13 cellular contexts compared by ENCODE assay signal in genomic region chr17:17820046-17820445, GRCh38. TPM values are rescaled to one million over a fixed set of nuclear protein-coding genes. Genes with fewer than 3 reads are reported as not detected.
DNase-seq lines count a peak whose midpoint lies in the region; ATAC-seq and TF ChIP-seq lines count a peak whose summit lies in the region.
"Had no signal": no experiment of that assay in that cellular context is flagged by ENCODE, and none has a peak within 500 bp of the region (broad histone marks: within the 10 kb centered on the region; RNA-seq: fewer than 3 reads in every experiment).

No MANE protein-coding gene starts in this region.

- in situ Hi-C loops in mammary epithelial cell (cut with MboI; ENCODE audit: low sequenced_read_pairs in 2 of 2) = loop anchor here in 1 of 2 donors (25.0 kb wide), 1 partner anchor 133 kb away; the partner anchor contains the start of gene RAI1

- H3K4me2 ChIP-seq in PC-9 (peak overlapping the region; percentile 92), mammary epithelial cell (ENCODE audit: insufficient read depth, low read depth, low read length) (peak overlapping the region; percentile 9)

- intact Hi-C loops in PC-9 (cut with micrococcal nuclease; ENCODE audit: unreplicated experiment) (loop anchor here (5.0 kb wide), 1 partner anchor 217 kb away; the partner anchor contains the start of genes ATPAF2 and GID4), mammary epithelial cell (cut with micrococcal nuclease) (no loop called here)

- no peaks in the 10 kb centered on the region for H3K27me3 Mint-ChIP-seq in T-helper 1 cell treated with Interleukin-12 subunit alpha and Interleukin-12 subunit beta and Interleukin-4 antibody, amounts not matched to agents 30 μg/mL and 1 μg/mL, for 36 hours (ENCODE audit: low read depth)

- TF ChIP-seq CTCF in PC-9 (conservative IDR thresholded peaks at IDR 0.05) (no peak), mammary epithelial cell (conservative IDR thresholded peaks at IDR 0.05 in 1 of 2, IDR thresholded peaks at IDR 0.05 in 1 of 2; ENCODE audit: extremely low read depth in 1 of 2, insufficient read depth in 1 of 2, low read depth in 1 of 2, low read length in 2 of 2) (no peak)

- H3K4me3 ChIP-seq in PC-9 (peak overlapping the region; percentile 36; the same call in 1 of the 2 replicates), mammary epithelial cell (replicated peaks in 1 of 3; ENCODE audit: insufficient read depth in 1 of 3, low read depth in 2 of 3, low read length in 3 of 3) (no peak overlapping the region), skeletal muscle tissue (ENCODE audit: low read length in 3 of 3) (peak overlapping the region in 2 of 3 donors; percentile 68 to 81)
- H3K4me3 ChIP-seq: lower lobe of right lung had no signal

- POLR2A ChIA-PET in PC-9 (lab: Charles Lee; ENCODE audit: unreplicated experiment) = interaction anchor here (0.6 to 1.2 kb wide), 2 partner anchors 16 to 153 kb away, joined by 5 to 9 read pairs; partner anchors contain the start of gene DRC3

- H2AFZ ChIP-seq in PC-9 (no peak overlapping the region), mammary epithelial cell (ENCODE audit: low read depth, low read length) (no peak overlapping the region)
- H2AFZ ChIP-seq: parathyroid adenoma had no signal

- H3K9ac ChIP-seq in mammary epithelial cell (ENCODE audit: insufficient read depth, low read length) (no peak overlapping the region), skeletal muscle tissue (ENCODE audit: low read depth in 1 of 3, low read length in 3 of 3) (peak overlapping the region in 2 of 3 donors; percentile 87 to 92)
- H3K9ac ChIP-seq: parathyroid adenoma had no signal

- H3K27ac Mint-ChIP-seq in T-helper 1 cell treated with Interleukin-12 subunit alpha and Interleukin-12 subunit beta and Interleukin-4 antibody, amounts not matched to agents 30 μg/mL and 1 μg/mL, for 36 hours = peak overlapping the region; percentile 89

- no peak for DNase-seq in T-helper 1 cell
- no peak for DNase-seq in PC-9
- no peak for DNase-seq in mammary epithelial cell
- DNase-seq in NCI-H1694 treated with DMSO at 0.1 percent for 48 hours (lab: John Stamatoyannopoulos, UW) = no peak
- DNase-seq: activated gamma-delta T cell, DND-41, NCI-H2171 had no signal

- ATAC-seq in GM19023 (IDR thresholded peaks at IDR 0.05; ENCODE audit: unreplicated experiment) = no peak
- no peak for ATAC-seq in HG03354 (IDR thresholded peaks at IDR 0.05; ENCODE audit: poor library complexity, severe bottlenecking, unreplicated experiment)

- WGBS in mammary epithelial cell (ENCODE audit: low coverage, missing lambda C conversion rate) = 88% methylated on average over 1 of the region's 10 CpGs

- H3K4me3 Mint-ChIP-seq in T-helper 1 cell treated with Interleukin-12 subunit alpha and Interleukin-12 subunit beta and Interleukin-4 antibody, amounts not matched to agents 30 μg/mL and 1 μg/mL, for 36 hours = peak overlapping the region; percentile 83

- H3K9me3 ChIP-seq in PC-9 (ENCODE audit: insufficient read depth, low read depth) (no peaks in the 10 kb centered on the region), mammary epithelial cell (replicated peaks; ENCODE audit: insufficient read depth, low read length) (no peaks in the 10 kb centered on the region), skeletal muscle tissue (ENCODE audit: control insufficient read depth in 3 of 3, low read length in 3 of 3) (no peaks in the 10 kb centered on the region)
- H3K9me3 ChIP-seq: lower lobe of right lung had no signal

- H3F3A ChIP-seq in PC-9 (ENCODE audit: insufficient read depth, low read depth) = peaks cover 74% of the 10 kb centered on the region

- TSS peak; percentile 1 for BruUV-seq in PC-9 (replicated peaks; lab: Mats Ljungman, UMichigan)
- no TSS peak for BruUV-seq in mammary epithelial cell (replicated peaks; lab: Mats Ljungman, UMichigan)

- H3K9me3 Mint-ChIP-seq in T-helper 1 cell treated with Interleukin-12 subunit alpha and Interleukin-12 subunit beta and Interleukin-4 antibody, amounts not matched to agents 30 μg/mL and 1 μg/mL, for 36 hours = no peaks in the 10 kb centered on the region

- H4K20me1 ChIP-seq in PC-9 (ENCODE audit: insufficient read depth) (peaks cover 74% of the 10 kb centered on the region), mammary epithelial cell (ENCODE audit: insufficient read depth, low read length) (no peaks in the 10 kb centered on the region)

- H3K36me3 Mint-ChIP-seq in T-helper 1 cell treated with Interleukin-12 subunit alpha and Interleukin-12 subunit beta and Interleukin-4 antibody, amounts not matched to agents 30 μg/mL and 1 μg/mL, for 36 hours (ENCODE audit: low read depth) = peaks cover 24% of the 10 kb centered on the region

- H3K27me3 ChIP-seq in PC-9 (ENCODE audit: insufficient read depth, low read depth) (no peaks in the 10 kb centered on the region), mammary epithelial cell (ENCODE audit: insufficient read depth, low read length) (no peaks in the 10 kb centered on the region), skeletal muscle tissue (ENCODE audit: control insufficient read depth in 3 of 3, insufficient read depth in 3 of 3, low read length in 3 of 3) (no peaks in the 10 kb centered on the region)

- peaks cover 67% of the 10 kb centered on the region for H3K4me1 ChIP-seq in PC-9 (replicated peaks; ENCODE audit: insufficient read depth)
- H3K4me1 ChIP-seq in mammary epithelial cell (ENCODE audit: insufficient read depth, low read length) = peaks cover 63% of the 10 kb centered on the region
- peaks cover 92 to 94% (median 92%) of the 10 kb centered on the region in 3 donors for H3K4me1 ChIP-seq in skeletal muscle tissue (ENCODE audit: control insufficient read depth in 3 of 3, insufficient read depth in 3 of 3, low read length in 3 of 3)

- H3K79me2 ChIP-seq in PC-9 (ENCODE audit: low read depth) (peaks cover 75% of the 10 kb centered on the region), mammary epithelial cell (ENCODE audit: insufficient read depth, low read length) (peaks cover 85% of the 10 kb centered on the region)

- no peaks in the 10 kb centered on the region for H3K9me2 ChIP-seq in PC-9 (ENCODE audit: insufficient read depth)

- H3K4me1 Mint-ChIP-seq in T-helper 1 cell treated with Interleukin-12 subunit alpha and Interleukin-12 subunit beta and Interleukin-4 antibody, amounts not matched to agents 30 μg/mL and 1 μg/mL, for 36 hours (ENCODE audit: low read depth) = peaks cover 58% of the 10 kb centered on the region

- CTCF ChIA-PET in PC-9 (lab: Charles Lee) = interaction anchor here (1.6 kb wide), 1 partner anchor 21 kb away, joined by 6 read pairs; no protein-coding TSS in a partner anchor
- CTCF ChIA-PET in mammary epithelial cell (lab: Charles Lee; ENCODE audit: low non-redundant PET) = no interaction called here

- H3K27ac ChIP-seq in PC-9 (peak overlapping the region; percentile 45), mammary epithelial cell (ENCODE audit: insufficient read depth, low read depth, low read length) (no peak overlapping the region), skeletal muscle tissue (ENCODE audit: low read depth, low read length) (peak overlapping the region; percentile 46)
- H3K27ac ChIP-seq: lower lobe of right lung, parathyroid adenoma had no signal

- H3K36me3 ChIP-seq in PC-9 (ENCODE audit: low read depth) = peaks cover 44% of the 10 kb centered on the region
- H3K36me3 ChIP-seq in mammary epithelial cell (ENCODE audit: insufficient read depth, low read length) = peaks cover 23% of the 10 kb centered on the region
- H3K36me3 ChIP-seq in skeletal muscle tissue (ENCODE audit: control insufficient read depth in 3 of 3, insufficient read depth in 3 of 3, low read length in 3 of 3) = peaks cover 44 to 49% (median 46%) of the 10 kb centered on the region in 3 donors

- dilution Hi-C loops in mammary epithelial cell (cut with HindIII; ENCODE audit: low sequenced_read_pairs) = no loop called here

RNA-seq across cellular contexts. Expression of gene SREBF1, which starts 16.7 kb away (rescaled TPM):
- 243 and 360 TPM in 2 replicates for total RNA-seq in PC-9 (2021)
- total RNA-seq in mammary epithelial cell = 100 to 1,000 TPM; 109 to 173 TPM
- 71.5 TPM for polyA plus RNA-seq in mammary epithelial cell
- 152 TPM for polyA minus RNA-seq in mammary epithelial cell
- total RNA-seq in skeletal muscle tissue = 23.0 TPM

Comparison
In these comparisons a context has a peak if more than half of its experiments do, and no peak if none do; other contexts are left out.
1. H3K4me3 ChIP-seq: peak in PC-9 (single experiment) and skeletal muscle tissue (2 of 3); none in mammary epithelial cell (0 of 3).